24 cellular contexts compared by ENCODE assay signal in the genomic region with DNA sequence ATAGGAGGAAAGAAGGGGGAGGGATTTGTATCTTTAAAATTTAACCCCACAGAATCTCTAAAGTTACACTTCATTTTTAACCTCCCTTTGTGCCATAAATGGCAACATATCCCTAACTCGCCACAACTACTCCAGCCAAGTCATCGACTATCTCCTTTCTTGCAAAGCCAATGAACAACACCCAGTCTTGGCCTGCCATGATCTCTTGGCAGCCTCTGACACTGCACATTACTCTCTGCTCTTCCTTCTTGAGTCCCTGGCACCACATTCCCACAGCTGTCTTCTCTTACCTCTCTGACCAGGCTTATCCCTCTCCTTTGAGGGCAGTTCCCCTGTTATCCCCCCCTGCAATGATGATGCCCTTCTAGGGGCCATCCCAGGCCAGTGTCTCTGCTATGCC. TPM values are rescaled to one million over a fixed set of nuclear protein-coding genes. Genes with fewer than 3 reads are reported as not detected.
DNase-seq lines count a peak whose midpoint lies in the region; ATAC-seq and TF ChIP-seq lines count a peak whose summit lies in the region.
"Had no signal": no experiment of that assay in that cellular context is flagged by ENCODE, and none has a peak within 500 bp of the region (broad histone marks: within the 10 kb centered on the region; RNA-seq: fewer than 3 reads in every experiment).

No MANE protein-coding gene starts in this region.

- H3K27me3 Mint-ChIP-seq in dendritic cell treated with granulocyte-macrophage colony-stimulating factor and Interleukin-4, amounts not matched to agents 40 ng/mL and 50 ng/mL, for 4 days, result no peaks in the 10 kb centered on the region
- H3K27me3 Mint-ChIP-seq in activated CD4-positive, alpha-beta memory T cell treated with anti-CD3 and anti-CD28 coated beads, Interleukin-2, amount 10 ng/mL, durations not matched to agents 7 days and 5 days, result no peaks in the 10 kb centered on the region
- H3K27me3 Mint-ChIP-seq: effector memory CD8-positive, alpha-beta T cell had no signal

- no peaks in the 10 kb centered on the region for H3K36me3 ChIP-seq in ACC112 (ENCODE audit: insufficient read depth, low read length)
- no peaks in the 10 kb centered on the region for H3K36me3 ChIP-seq in MG63
- no peaks in the 10 kb centered on the region for H3K36me3 ChIP-seq in lower lobe of right lung
- H3K36me3 ChIP-seq: vagina had no signal

- H3K4me3 ChIP-seq in ACC112 (ENCODE audit: low read depth, low read length), result no peak overlapping the region
- no peak overlapping the region for H3K4me3 ChIP-seq in MG63
- no peak overlapping the region for H3K4me3 ChIP-seq in lower lobe of right lung
- H3K4me3 ChIP-seq: Peyer's patch, skin epidermis, vagina had no signal

- POLR2A ChIA-PET in activated CD4-positive, alpha-beta memory T cell treated with anti-CD3 and anti-CD28 coated beads, Interleukin-2, amount 10 ng/mL, durations not matched to agents 7 days and 5 days (lab: Charles Lee), result interaction anchor here (0.6 kb wide), 1 partner anchor 505 kb away, joined by 3 read pairs; no protein-coding TSS in a partner anchor

- no peak for ATAC-seq in lower lobe of right lung
- ATAC-seq: activated T-cell treated with anti-CD3 and anti-CD28 coated beads, Interleukin-2, amount 50 U/mL, for 72 hours; effector memory CD8-positive, alpha-beta T cell had no signal

- peak overlapping the region; percentile 4 for H3K4me3 Mint-ChIP-seq in dendritic cell treated with granulocyte-macrophage colony-stimulating factor and Interleukin-4, amounts not matched to agents 40 ng/mL and 50 ng/mL, for 4 days
- H3K4me3 Mint-ChIP-seq in activated CD4-positive, alpha-beta memory T cell treated with anti-CD3 and anti-CD28 coated beads, Interleukin-2, amount 10 ng/mL, durations not matched to agents 7 days and 5 days, result no peak overlapping the region
- H3K4me3 Mint-ChIP-seq: activated T-cell treated with anti-CD3 and anti-CD28 coated beads, Interleukin-2, amount 50 U/mL, for 72 hours; effector memory CD8-positive, alpha-beta T cell; H9 had no signal

- CTCF ChIA-PET in activated CD4-positive, alpha-beta memory T cell treated with anti-CD3 and anti-CD28 coated beads, Interleukin-2, amount 10 ng/mL, durations not matched to agents 7 days and 5 days (lab: Charles Lee), result interaction anchor here (1.1 kb wide), 1 partner anchor 43 kb away, joined by 4 read pairs; no protein-coding TSS in a partner anchor

- intact Hi-C loops in dendritic cell treated with granulocyte-macrophage colony-stimulating factor and Interleukin-4, amounts not matched to agents 40 ng/mL and 50 ng/mL, for 4 days (cut with micrococcal nuclease), result loop anchor here (2.0 kb wide), 1 partner anchor 43 kb away; the partner anchor contains the start of gene MBOAT1
- intact Hi-C loops in lower lobe of right lung (cut with DNase I), result no loop called here

- no peak overlapping the region for H2AFZ ChIP-seq in ACC112 (ENCODE audit: low read length, unreplicated experiment)

- peak overlapping the region; percentile 69 for H3K27ac Mint-ChIP-seq in dendritic cell treated with granulocyte-macrophage colony-stimulating factor and Interleukin-4, amounts not matched to agents 40 ng/mL and 50 ng/mL, for 4 days
- no peak overlapping the region for H3K27ac Mint-ChIP-seq in activated CD4-positive, alpha-beta memory T cell treated with anti-CD3 and anti-CD28 coated beads, Interleukin-2, amount 10 ng/mL, durations not matched to agents 7 days and 5 days
- H3K27ac Mint-ChIP-seq: activated T-cell treated with anti-CD3 and anti-CD28 coated beads, Interleukin-2, amount 50 U/mL, for 72 hours; H9 had no signal

- H3K4me1 ChIP-seq in ACC112 (ENCODE audit: control insufficient read depth, insufficient read depth, low read length, unreplicated experiment), result peaks cover 14% of the 10 kb centered on the region
- peaks cover 16% of the 10 kb centered on the region for H3K4me1 ChIP-seq in lower lobe of right lung

- H3K27ac ChIP-seq in ACC112 (ENCODE audit: low read depth, low read length) (peak overlapping the region; percentile 72), lower lobe of right lung (peak overlapping the region; percentile 63)
- H3K27ac ChIP-seq: vagina, VCaP had no signal

- H3K27me3 ChIP-seq in ACC112 (ENCODE audit: insufficient read depth, low read length) (no peaks in the 10 kb centered on the region), MG63 (no peaks in the 10 kb centered on the region), lower lobe of right lung (ENCODE audit: low read depth) (no peaks in the 10 kb centered on the region)
- H3K27me3 ChIP-seq: Peyer's patch, vagina had no signal

- H3K36me3 Mint-ChIP-seq in dendritic cell treated with granulocyte-macrophage colony-stimulating factor and Interleukin-4, amounts not matched to agents 40 ng/mL and 50 ng/mL, for 4 days (ENCODE audit: low read depth), result peaks cover 6% of the 10 kb centered on the region
- H3K36me3 Mint-ChIP-seq in activated CD4-positive, alpha-beta memory T cell treated with anti-CD3 and anti-CD28 coated beads, Interleukin-2, amount 10 ng/mL, durations not matched to agents 7 days and 5 days (ENCODE audit: low read depth), result peaks cover 27% of the 10 kb centered on the region

- DNase-seq in MG63 (peak; percentile 7), lower lobe of right lung (no peak), NCI-H226 (no peak), HK-2 (ENCODE audit: unreplicated experiment) (no peak), NOMO-1 treated with DMSO at 0.1 percent for 48 hours (lab: John Stamatoyannopoulos, UW; ENCODE audit: unreplicated experiment) (no peak)
- no peak for DNase-seq in activated CD4-positive, alpha-beta memory T cell treated with anti-CD3 and anti-CD28 coated beads, Interleukin-2, amount 10 ng/mL, durations not matched to agents 7 days and 5 days
- DNase-seq: ACHN; activated CD4-positive, alpha-beta T cell treated with anti-CD3 and anti-CD28 coated beads for 48 hours; activated naive CD4-positive, alpha-beta T cell treated with Interleukin-2 at 50 U/mL for 16 hours; activated T-cell treated with anti-CD3 and anti-CD28 coated beads, Interleukin-2, amount 50 U/mL, for 72 hours; DND-41; effector memory CD8-positive, alpha-beta T cell; H9; mammary epithelial cell; NCI-H1436; NCI-H2107; NCI-H510A treated with DMSO at 0.1 percent for 48 hours; Peyer's patch; stimulated activated CD4-positive, alpha-beta T cell treated with anti-CD3 and anti-CD28 coated beads, Interleukin-2, amount 100 ng/mL, for 24 hours had no signal

- H3K79me2 ChIP-seq in ACC112 (ENCODE audit: control insufficient read depth, insufficient read depth, low read length, unreplicated experiment), result no peaks in the 10 kb centered on the region

- peaks cover 70% of the 10 kb centered on the region for H3K4me1 Mint-ChIP-seq in dendritic cell treated with granulocyte-macrophage colony-stimulating factor and Interleukin-4, amounts not matched to agents 40 ng/mL and 50 ng/mL, for 4 days (ENCODE audit: low read depth)
- H3K4me1 Mint-ChIP-seq in activated CD4-positive, alpha-beta memory T cell treated with anti-CD3 and anti-CD28 coated beads, Interleukin-2, amount 10 ng/mL, durations not matched to agents 7 days and 5 days, result peaks cover 33% of the 10 kb centered on the region

- no peaks in the 10 kb centered on the region for H3K9me3 Mint-ChIP-seq in dendritic cell treated with granulocyte-macrophage colony-stimulating factor and Interleukin-4, amounts not matched to agents 40 ng/mL and 50 ng/mL, for 4 days
- no peaks in the 10 kb centered on the region for H3K9me3 Mint-ChIP-seq in activated CD4-positive, alpha-beta memory T cell treated with anti-CD3 and anti-CD28 coated beads, Interleukin-2, amount 10 ng/mL, durations not matched to agents 7 days and 5 days
- H3K9me3 Mint-ChIP-seq: activated T-cell treated with anti-CD3 and anti-CD28 coated beads, Interleukin-2, amount 50 U/mL, for 72 hours; effector memory CD8-positive, alpha-beta T cell; H9 had no signal

- no peak for TF ChIP-seq CTCF in lower lobe of right lung (IDR thresholded peaks at IDR 0.05)

- H3K9me3 ChIP-seq in MG63, result no peaks in the 10 kb centered on the region
- no peaks in the 10 kb centered on the region for H3K9me3 ChIP-seq in lower lobe of right lung
- H3K9me3 ChIP-seq: Peyer's patch, vagina had no signal

RNA-seq across cellular contexts. Expression of gene MBOAT1, which starts 42.5 kb away (rescaled TPM):
- 2.5 and 6.5 TPM in 2 replicates for total RNA-seq in MG63 (2014; rRNA removed; shearing (Covaris generic); ENCODE audit: low replicate concordance)
- 13.1 TPM for total RNA-seq in lower lobe of right lung
- total RNA-seq in activated CD4-positive, alpha-beta memory T cell treated with anti-CD3 and anti-CD28 coated beads, Interleukin-2, amount 10 ng/mL, durations not matched to agents 7 days and 5 days, result 10 to 100 TPM; 25.5 to 27.1 TPM
